Comparison of ENCODE assay signal across 8 cellular contexts in the genomic region with DNA sequence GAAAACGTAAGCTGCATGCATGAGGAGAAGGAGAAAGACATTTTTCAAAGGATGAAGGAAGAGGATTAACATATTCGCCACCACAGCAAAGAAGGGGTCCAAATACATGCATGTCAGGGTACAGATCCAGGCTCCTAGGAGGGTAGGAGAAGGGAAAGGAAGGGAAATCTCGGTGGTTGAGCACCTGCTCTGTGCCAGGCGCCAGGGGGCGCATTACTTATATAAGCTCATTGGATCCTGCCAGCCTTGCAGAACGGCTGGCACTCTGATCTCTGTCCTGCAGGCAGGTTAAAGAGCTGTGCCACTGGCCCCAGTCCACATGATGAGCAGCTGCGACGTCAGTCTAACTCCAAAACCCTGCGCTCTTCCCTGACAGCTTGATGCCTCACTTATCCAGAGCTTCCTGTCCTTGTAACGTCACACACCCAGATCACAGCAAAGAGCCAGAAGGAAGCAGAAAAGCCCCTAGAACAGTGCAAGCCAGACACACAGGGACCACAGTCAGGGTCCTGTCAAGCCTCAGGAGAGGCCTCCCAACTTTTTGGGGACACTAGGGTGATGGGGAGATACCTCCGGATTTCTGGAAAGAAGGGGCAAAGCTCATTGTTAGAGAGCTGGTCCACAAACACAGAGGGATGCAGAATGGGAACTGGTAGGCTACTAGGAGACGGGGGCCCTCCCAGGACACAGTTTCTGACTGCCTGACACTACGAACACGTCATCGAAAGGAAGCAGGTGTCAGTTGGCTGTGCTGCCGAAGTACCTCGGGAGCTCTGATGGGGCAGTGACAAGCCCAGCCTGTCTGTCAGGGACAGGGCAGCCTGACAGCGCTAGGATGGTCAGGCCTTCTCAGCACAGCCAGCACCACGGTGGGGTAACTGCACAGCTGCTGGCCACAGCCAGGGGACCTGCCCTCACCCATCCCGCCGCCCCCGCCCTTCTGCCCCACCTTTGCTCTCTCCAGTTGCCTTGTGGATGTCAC.
A peak's percentile ranks its signal among the peaks of the same experiment; 100 is the strongest.
DNase-seq lines count a peak whose midpoint lies in the region; TF ChIP-seq lines count a peak whose summit lies in the region.

No MANE protein-coding gene starts in this region.

- H4K20me1 ChIP-seq in SU-DHL-6 (ENCODE audit: low read depth, low read length) = no peaks in the 10 kb centered on the region

- H3K36me3 ChIP-seq in SU-DHL-6 (ENCODE audit: low read length) = no peaks in the 10 kb centered on the region

- no peaks in the 10 kb centered on the region for H3F3A ChIP-seq in SU-DHL-6 (ENCODE audit: insufficient read depth)

- H3K27me3 ChIP-seq in SU-DHL-6 (ENCODE audit: low read length) (no peaks in the 10 kb centered on the region), dorsolateral prefrontal cortex (no peaks in the 10 kb centered on the region)

- no peaks in the 10 kb centered on the region for H3K9me2 ChIP-seq in SU-DHL-6 (replicated peaks; ENCODE audit: insufficient read depth, low read length)

- TF ChIP-seq CTCF in HFF-Myc (IDR thresholded peaks at IDR 0.05; ENCODE audit: low read depth, low read length, missing control alignments) = peak; percentile 78
- peak; percentile 64 for TF ChIP-seq CTCF in SU-DHL-6 (IDR thresholded peaks at IDR 0.05; ENCODE audit: insufficient read depth, low read length, poor library complexity, severe bottlenecking)
- peak; percentile 59 to 87 (median 74) for TF ChIP-seq CTCF in dorsolateral prefrontal cortex (IDR thresholded peaks at IDR 0.05 in 54 of 56, conservative IDR thresholded peaks at IDR 0.05 in 2 of 56; ENCODE audit: low read depth in 1 of 56, partially characterized antibody in 56 of 56)

- no peak overlapping the region for H3K4me2 ChIP-seq in SU-DHL-6 (ENCODE audit: low read depth, low read length, poor library complexity, severe bottlenecking)

- no peak overlapping the region for H2AFZ ChIP-seq in SU-DHL-6 (ENCODE audit: low read depth, low read length, severe bottlenecking)

- intact Hi-C loops in dorsolateral prefrontal cortex (cut with DNase I) = loop anchor here in 1 of 2 donors (5.0 kb wide), 1 partner anchor 105 kb away; no protein-coding TSS in a partner anchor

- no peaks in the 10 kb centered on the region for H3K9me3 ChIP-seq in SU-DHL-6 (ENCODE audit: insufficient read depth, low read length)

- no peak overlapping the region for H3K27ac ChIP-seq in SU-DHL-6 (ENCODE audit: low read depth, low read length)
- no peak overlapping the region for H3K27ac ChIP-seq in dorsolateral prefrontal cortex

- no peaks in the 10 kb centered on the region for H3K79me2 ChIP-seq in SU-DHL-6 (ENCODE audit: insufficient read depth, low read length)

- H3K4me3 ChIP-seq in HFF-Myc (replicated peaks; ENCODE audit: low read depth, low read length) (no peak overlapping the region), SU-DHL-6 (ENCODE audit: insufficient read depth, low read length, poor library complexity, severe bottlenecking) (no peak overlapping the region), dorsolateral prefrontal cortex (peak overlapping the region in 1 of 59 donors; percentile 14)

- DNase-seq in NCI-H187 (lab: John Stamatoyannopoulos, UW) (peak; percentile 28 to 31), NCI-H187 treated with DMSO at 0.1 percent for 48 hours (lab: John Stamatoyannopoulos, UW) (no peak), HFF-Myc (ENCODE audit: extremely low read depth, low read depth) (peak; percentile 3), NCI-H1436 treated with DMSO at 0.1 percent for 48 hours (lab: John Stamatoyannopoulos, UW) (peak; percentile 23), dorsolateral prefrontal cortex (peak; percentile 34 to 78 (median 70)), lung microvascular endothelial cell (ENCODE audit: low read depth in 2 of 2) (peak; percentile 67 to 74), stromal cell of bone marrow (ENCODE audit: low read depth) (peak; percentile 25)

- no peak overlapping the region for H3K9ac ChIP-seq in SU-DHL-6 (ENCODE audit: low read length)
